14 cellular contexts compared by ENCODE assay signal in the genomic region with DNA sequence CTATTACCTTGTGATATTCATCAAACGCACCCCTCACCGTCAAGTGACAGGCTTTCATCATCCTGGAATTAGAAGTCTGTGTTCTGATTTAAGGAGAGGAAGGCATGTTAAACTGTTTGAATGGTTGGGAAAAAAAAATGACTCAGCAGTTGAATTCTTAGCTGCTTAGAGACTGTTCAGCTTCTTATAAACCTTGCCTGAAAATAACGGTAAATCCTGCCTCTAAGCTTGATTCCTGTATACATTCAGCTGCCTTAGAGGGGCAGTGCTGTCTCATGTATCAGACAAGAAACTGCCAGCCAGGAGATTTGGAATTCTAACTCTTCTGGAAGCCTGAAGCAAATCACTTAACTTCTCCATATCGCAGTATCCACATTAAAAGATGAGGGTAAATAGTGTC.
DNase-seq lines count a peak whose midpoint lies in the region; ATAC-seq and TF ChIP-seq lines count a peak whose summit lies in the region.
"Had no signal": no experiment of that assay in that cellular context is flagged by ENCODE, and none has a peak within 500 bp of the region (broad histone marks: within the 10 kb centered on the region; RNA-seq: fewer than 3 reads in every experiment).

No MANE protein-coding gene starts in this region.

- intact Hi-C loops in Panc1 (cut with micrococcal nuclease; ENCODE audit: unreplicated experiment) (loop anchor here (10.0 kb wide), 1 partner anchor 362 kb away; no protein-coding TSS in a partner anchor), thyroid gland (cut with DNase I) (no loop called here), left colon (cut with DNase I, micrococcal nuclease) (no loop called here)

- H3K27ac ChIP-seq in Panc1 (ENCODE audit: low read length) (no peak overlapping the region), thyroid gland (no peak overlapping the region)
- H3K27ac ChIP-seq: SJSA1, spleen had no signal

- POLR2A ChIA-PET in Panc1 (lab: Charles Lee) = no interaction called here

- CTCF ChIA-PET in Panc1 (lab: Charles Lee) = interaction anchor here (0.8 kb wide), 1 partner anchor 362 kb away, joined by 3 read pairs; no protein-coding TSS in a partner anchor

- H3K4me3 Mint-ChIP-seq in neural crest cell = no peak overlapping the region
- H3K4me3 Mint-ChIP-seq: activated CD4-positive, alpha-beta memory T cell treated with anti-CD3 and anti-CD28 coated beads for 36 hours; stimulated activated memory B cell treated with anti-CD40 and anti-IgM and Interleukin-4, amounts not matched to agents 10 μg/mL and 1 μg/mL and 100 μg/mL, for 72 hours had no signal

- H3K27me3 Mint-ChIP-seq in neural crest cell (ENCODE audit: low read depth) = peaks cover 7% of the 10 kb centered on the region
- H3K27me3 Mint-ChIP-seq: activated CD4-positive, alpha-beta memory T cell treated with anti-CD3 and anti-CD28 coated beads for 36 hours; stimulated activated memory B cell treated with anti-CD40 and anti-IgM and Interleukin-4, amounts not matched to agents 10 μg/mL and 1 μg/mL and 100 μg/mL, for 72 hours had no signal

- H3K27ac Mint-ChIP-seq in neural crest cell (ENCODE audit: unreplicated experiment) = no peak overlapping the region
- H3K27ac Mint-ChIP-seq: activated CD4-positive, alpha-beta memory T cell treated with anti-CD3 and anti-CD28 coated beads for 36 hours; stimulated activated memory B cell treated with anti-CD40 and anti-IgM and Interleukin-4, amounts not matched to agents 10 μg/mL and 1 μg/mL and 100 μg/mL, for 72 hours had no signal

- H3K9me3 ChIP-seq in Panc1 (ENCODE audit: control insufficient read depth, insufficient read depth, low read depth, low read length) (no peaks in the 10 kb centered on the region), thyroid gland (no peaks in the 10 kb centered on the region)
- H3K9me3 ChIP-seq: SJSA1, spleen had no signal

- H3K9me3 Mint-ChIP-seq in neural crest cell = no peaks in the 10 kb centered on the region
- H3K9me3 Mint-ChIP-seq: activated CD4-positive, alpha-beta memory T cell treated with anti-CD3 and anti-CD28 coated beads for 36 hours had no signal

- H3K27me3 ChIP-seq in H7 (ENCODE audit: control insufficient read depth, insufficient read depth, low read length) (no peaks in the 10 kb centered on the region), Panc1 (ENCODE audit: control insufficient read depth, insufficient read depth, low read length) (no peaks in the 10 kb centered on the region), thyroid gland (no peaks in the 10 kb centered on the region)
- H3K27me3 ChIP-seq: SJSA1, spleen had no signal

- ATAC-seq in Panc1 (no peak), left colon (no peak)
- ATAC-seq: stimulated activated memory B cell treated with anti-CD40 and anti-IgM and Interleukin-4, amounts not matched to agents 10 μg/mL and 1 μg/mL and 100 μg/mL, for 72 hours had no signal

- no peaks in the 10 kb centered on the region for H3K4me1 Mint-ChIP-seq in neural crest cell
- H3K4me1 Mint-ChIP-seq: stimulated activated memory B cell treated with anti-CD40 and anti-IgM and Interleukin-4, amounts not matched to agents 10 μg/mL and 1 μg/mL and 100 μg/mL, for 72 hours had no signal

- H3K4me3 ChIP-seq in H7 (ENCODE audit: insufficient read depth, low read depth, low read length) (no peak overlapping the region), Panc1 (ENCODE audit: low read depth in 2 of 2, low read length in 2 of 2) (no peak overlapping the region), fibroblast of villous mesenchyme (ENCODE audit: low read depth, low read length) (no peak overlapping the region), thyroid gland (replicated peaks in 1 of 3) (no peak overlapping the region)
- H3K4me3 ChIP-seq: SJSA1, spleen had no signal

- WGBS in thyroid gland, 2 donors = 76 to 79% methylated on average over 4 of the region's 4 CpGs

- H3K36me3 Mint-ChIP-seq in neural crest cell (ENCODE audit: low read depth) = no peaks in the 10 kb centered on the region
- H3K36me3 Mint-ChIP-seq: activated CD4-positive, alpha-beta memory T cell treated with anti-CD3 and anti-CD28 coated beads for 36 hours; stimulated activated memory B cell treated with anti-CD40 and anti-IgM and Interleukin-4, amounts not matched to agents 10 μg/mL and 1 μg/mL and 100 μg/mL, for 72 hours had no signal

- TF ChIP-seq POLR2A in thyroid gland (IDR thresholded peaks at IDR 0.05) = no peak

- DNase-seq in H7 (peak; percentile 0), Panc1 (ENCODE audit: low read depth, low spot score) (no peak), fibroblast of villous mesenchyme (ENCODE audit: low read depth) (peak; percentile 4), neural crest cell (ENCODE audit: low read depth, low spot score) (no peak), NCI-H526 treated with DMSO at 0.1 percent for 48 hours (lab: John Stamatoyannopoulos, UW) (no peak), thyroid gland (no peak), left colon (no peak), ecto neural progenitor cell (ENCODE audit: low spot score) (no peak)
- DNase-seq: activated CD4-positive, alpha-beta memory T cell treated with anti-CD3 and anti-CD28 coated beads for 36 hours; amniotic stem cell; NCI-H1092; spleen had no signal

- H3K36me3 ChIP-seq in H7 (replicated peaks; ENCODE audit: control insufficient read depth, insufficient read depth, low read length) (no peaks in the 10 kb centered on the region), Panc1 (ENCODE audit: control insufficient read depth, insufficient read depth, low read length) (no peaks in the 10 kb centered on the region), thyroid gland (no peaks in the 10 kb centered on the region)
- H3K36me3 ChIP-seq: SJSA1, spleen had no signal

- BruUV-seq in Panc1 (replicated peaks; lab: Mats Ljungman, UMichigan) = no TSS peak

- TF ChIP-seq CTCF in Panc1 (IDR thresholded peaks at IDR 0.05) (peak; percentile 15; the same call in 1 of the 2 replicates), fibroblast of villous mesenchyme (IDR thresholded peaks at IDR 0.05; ENCODE audit: insufficient read depth, low read depth, low read length) (peak; percentile 14), neural crest cell (conservative IDR thresholded peaks at IDR 0.05) (peak; percentile 26), thyroid gland (IDR thresholded peaks at IDR 0.05) (no peak)

- in situ Hi-C loops in Panc1 (cut with HindIII; ENCODE audit: low pct_unique_long_range_greater_than_20kb, low sequenced_read_pairs) = no loop called here

- H3K4me1 ChIP-seq in Panc1 (ENCODE audit: control insufficient read depth, insufficient read depth, low read length) (no peaks in the 10 kb centered on the region), thyroid gland (no peaks in the 10 kb centered on the region)
- H3K4me1 ChIP-seq: SJSA1, spleen had no signal

Comparison
In these comparisons a context has a peak if more than half of its experiments do, and no peak if none do; other contexts are left out.
1. DNase-seq: peak in H7 (single experiment) and fibroblast of villous mesenchyme (single experiment); none in Panc1 (single experiment), neural crest cell (single experiment), NCI-H526 treated with DMSO at 0.1 percent for 48 hours (single experiment), thyroid gland (0 of 2), left colon (0 of 2) and ecto neural progenitor cell (single experiment).
2. CTCF ChIP-seq: peak in Panc1 (single experiment), fibroblast of villous mesenchyme (single experiment) and neural crest cell (single experiment); none in thyroid gland (0 of 6).